8 cellular contexts compared by ENCODE assay signal in the genomic region with DNA sequence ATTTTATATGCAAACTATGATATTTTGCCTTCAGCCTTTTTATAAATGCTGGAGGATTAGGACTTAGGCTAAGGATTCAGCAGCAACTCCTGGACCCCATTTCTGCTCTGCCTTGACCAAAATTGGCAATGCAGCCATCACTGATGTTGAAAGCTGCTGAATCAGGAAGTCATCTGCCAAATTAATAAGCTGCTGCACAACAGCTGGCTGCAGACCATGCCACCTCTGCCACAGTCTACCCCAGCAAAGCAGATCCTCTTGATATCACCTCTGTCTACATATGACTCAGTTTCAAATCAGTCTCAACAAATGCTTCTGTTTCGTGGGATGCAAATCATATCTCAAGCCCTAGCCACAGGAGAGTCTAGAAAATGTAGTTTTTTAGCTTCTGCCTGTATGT. TPM values are rescaled to one million over a fixed set of nuclear protein-coding genes. Genes with fewer than 3 reads are reported as not detected.
DNase-seq lines count a peak whose midpoint lies in the region; ATAC-seq and TF ChIP-seq lines count a peak whose summit lies in the region.

No MANE protein-coding gene starts in this region.

- intact Hi-C loops in activated T-helper 1 cell treated with anti-CD3 and anti-CD28 coated beads, Interleukin-12 subunit alpha, Interleukin-12 subunit beta, Interleukin-2, Interleukin-4 antibody, amounts not matched to agents 30 ng/mL and 10 ng/mL and 1 ng/mL, durations not matched to agents 14 hours and 24 hours and 36 hours (cut with micrococcal nuclease), result loop anchor here (1.0 to 5.0 kb wide), 8 partner anchors 8 to 1751 kb away; a partner anchor contains a TSS
- intact Hi-C loops in spleen (cut with DNase I; ENCODE audit: low total_unique reads), result no loop called here
- intact Hi-C loops in Right ventricle myocardium superior (cut with DNase I), result no loop called here

- DNase-seq in ELR (ENCODE audit: low read depth) (peak; percentile 8), LHCN-M2 (ENCODE audit: low read depth) (peak; percentile 67), spleen (no peak), NCI-H2227 (lab: John Stamatoyannopoulos, UW; ENCODE audit: unreplicated experiment) (no peak), Right ventricle myocardium superior (no peak), mesothelial cell of epicardium (ENCODE audit: low spot score in 2 of 2, unreplicated experiment in 2 of 2) (no peak)
- peak; percentile 49 for DNase-seq in activated T-helper 1 cell treated with anti-CD3 and anti-CD28 coated beads, Interleukin-12 subunit alpha, Interleukin-12 subunit beta, Interleukin-2, Interleukin-4 antibody, amounts not matched to agents 30 ng/mL and 10 ng/mL and 1 ng/mL, durations not matched to agents 14 hours and 24 hours and 36 hours (ENCODE audit: low spot score)

- H3K27ac ChIP-seq in spleen, result peak overlapping the region; percentile 55 to 87 (median 76)

- peak overlapping the region; percentile 75 for H3K27ac Mint-ChIP-seq in activated T-helper 1 cell treated with anti-CD3 and anti-CD28 coated beads, Interleukin-12 subunit alpha, Interleukin-12 subunit beta, Interleukin-2, Interleukin-4 antibody, amounts not matched to agents 30 ng/mL and 10 ng/mL and 1 ng/mL, durations not matched to agents 14 hours and 24 hours and 36 hours
- no peak overlapping the region for H3K27ac Mint-ChIP-seq in mesothelial cell of epicardium

- 34 to 46% (median 41%) methylated on average over 1 of the region's 1 CpG for WGBS in spleen, 5 donors

- H3K27me3 ChIP-seq in spleen (replicated peaks in 1 of 7), result no peaks in the 10 kb centered on the region

- H3K9me3 ChIP-seq in spleen, result no peaks in the 10 kb centered on the region

- TF ChIP-seq POLR2A in spleen (IDR thresholded peaks at IDR 0.05), result no peak

- peaks cover 28 to 68% (median 47%) of the 10 kb centered on the region in 6 donors for H3K4me1 ChIP-seq in spleen

- TF ChIP-seq CTCF in spleen (IDR thresholded peaks at IDR 0.05 in 8 of 11, conservative IDR thresholded peaks at IDR 0.05 in 3 of 11) (no peak), mesothelial cell of epicardium (IDR thresholded peaks at IDR 0.05; ENCODE audit: unreplicated experiment) (no peak)

- peaks cover 82% of the 10 kb centered on the region for H3K4me1 Mint-ChIP-seq in activated T-helper 1 cell treated with anti-CD3 and anti-CD28 coated beads, Interleukin-12 subunit alpha, Interleukin-12 subunit beta, Interleukin-2, Interleukin-4 antibody, amounts not matched to agents 30 ng/mL and 10 ng/mL and 1 ng/mL, durations not matched to agents 14 hours and 24 hours and 36 hours (ENCODE audit: low read depth)
- peaks cover 23% of the 10 kb centered on the region for H3K4me1 Mint-ChIP-seq in mesothelial cell of epicardium

- peak; percentile 47 for ATAC-seq in GM21619 (IDR thresholded peaks at IDR 0.05; ENCODE audit: unreplicated experiment)
- no peak for ATAC-seq in Right ventricle myocardium superior (ENCODE audit: poor library complexity)

- H3K27me3 Mint-ChIP-seq in activated T-helper 1 cell treated with anti-CD3 and anti-CD28 coated beads, Interleukin-12 subunit alpha, Interleukin-12 subunit beta, Interleukin-2, Interleukin-4 antibody, amounts not matched to agents 30 ng/mL and 10 ng/mL and 1 ng/mL, durations not matched to agents 14 hours and 24 hours and 36 hours (ENCODE audit: insufficient read depth), result no peaks in the 10 kb centered on the region
- no peaks in the 10 kb centered on the region for H3K27me3 Mint-ChIP-seq in mesothelial cell of epicardium (ENCODE audit: low read depth)

- no peaks in the 10 kb centered on the region for H3K36me3 ChIP-seq in spleen

- peak overlapping the region; percentile 67 for H3K4me3 Mint-ChIP-seq in activated T-helper 1 cell treated with anti-CD3 and anti-CD28 coated beads, Interleukin-12 subunit alpha, Interleukin-12 subunit beta, Interleukin-2, Interleukin-4 antibody, amounts not matched to agents 30 ng/mL and 10 ng/mL and 1 ng/mL, durations not matched to agents 14 hours and 24 hours and 36 hours
- no peak overlapping the region for H3K4me3 Mint-ChIP-seq in mesothelial cell of epicardium

- H3K4me3 ChIP-seq in spleen, result no peak overlapping the region

- H3K9me3 Mint-ChIP-seq in activated T-helper 1 cell treated with anti-CD3 and anti-CD28 coated beads, Interleukin-12 subunit alpha, Interleukin-12 subunit beta, Interleukin-2, Interleukin-4 antibody, amounts not matched to agents 30 ng/mL and 10 ng/mL and 1 ng/mL, durations not matched to agents 14 hours and 24 hours and 36 hours, result peaks cover 6% of the 10 kb centered on the region
- no peaks in the 10 kb centered on the region for H3K9me3 Mint-ChIP-seq in mesothelial cell of epicardium

- peaks cover 6% of the 10 kb centered on the region for H3K36me3 Mint-ChIP-seq in activated T-helper 1 cell treated with anti-CD3 and anti-CD28 coated beads, Interleukin-12 subunit alpha, Interleukin-12 subunit beta, Interleukin-2, Interleukin-4 antibody, amounts not matched to agents 30 ng/mL and 10 ng/mL and 1 ng/mL, durations not matched to agents 14 hours and 24 hours and 36 hours (ENCODE audit: low read depth)
- no peaks in the 10 kb centered on the region for H3K36me3 Mint-ChIP-seq in mesothelial cell of epicardium

RNA-seq across cellular contexts. Expression of a gene that starts 7.1 kb away (rescaled TPM):
- total RNA-seq in LHCN-M2 (2014; rRNA removed) (12.7 and 16.8 TPM in 2 replicates), spleen (10 to 100 TPM; 38.4 to 85.8 (median 49.1) TPM), Right ventricle myocardium superior (24.2 TPM), mesothelial cell of epicardium (47.6 to 54.5 TPM (median 53.0 TPM) in 3 replicates)
- polyA plus RNA-seq in LHCN-M2 (2012), result 4.8 TPM
- total RNA-seq in activated T-helper 1 cell treated with anti-CD3 and anti-CD28 coated beads, Interleukin-12 subunit alpha, Interleukin-12 subunit beta, Interleukin-2, Interleukin-4 antibody, amounts not matched to agents 30 ng/mL and 10 ng/mL and 1 ng/mL, durations not matched to agents 14 hours and 24 hours and 36 hours, result 55.1 and 61.0 TPM in 2 replicates
- 1 to 10 TPM; 5.9 to 7.0 (median 6.7) TPM for polyA plus RNA-seq in spleen

Comparison
In these comparisons a context has a peak if more than half of its experiments do, and no peak if none do; other contexts are left out.
1. DNase-seq: peak in ELR (single experiment), LHCN-M2 (single experiment) and activated T-helper 1 cell treated with anti-CD3 and anti-CD28 coated beads, Interleukin-12 subunit alpha, Interleukin-12 subunit beta, Interleukin-2, Interleukin-4 antibody, amounts not matched to agents 30 ng/mL and 10 ng/mL and 1 ng/mL, durations not matched to agents 14 hours and 24 hours and 36 hours (single experiment); none in spleen (single experiment), NCI-H2227 (single experiment), Right ventricle myocardium superior (single experiment) and mesothelial cell of epicardium (0 of 2).